In the genomic region with DNA sequence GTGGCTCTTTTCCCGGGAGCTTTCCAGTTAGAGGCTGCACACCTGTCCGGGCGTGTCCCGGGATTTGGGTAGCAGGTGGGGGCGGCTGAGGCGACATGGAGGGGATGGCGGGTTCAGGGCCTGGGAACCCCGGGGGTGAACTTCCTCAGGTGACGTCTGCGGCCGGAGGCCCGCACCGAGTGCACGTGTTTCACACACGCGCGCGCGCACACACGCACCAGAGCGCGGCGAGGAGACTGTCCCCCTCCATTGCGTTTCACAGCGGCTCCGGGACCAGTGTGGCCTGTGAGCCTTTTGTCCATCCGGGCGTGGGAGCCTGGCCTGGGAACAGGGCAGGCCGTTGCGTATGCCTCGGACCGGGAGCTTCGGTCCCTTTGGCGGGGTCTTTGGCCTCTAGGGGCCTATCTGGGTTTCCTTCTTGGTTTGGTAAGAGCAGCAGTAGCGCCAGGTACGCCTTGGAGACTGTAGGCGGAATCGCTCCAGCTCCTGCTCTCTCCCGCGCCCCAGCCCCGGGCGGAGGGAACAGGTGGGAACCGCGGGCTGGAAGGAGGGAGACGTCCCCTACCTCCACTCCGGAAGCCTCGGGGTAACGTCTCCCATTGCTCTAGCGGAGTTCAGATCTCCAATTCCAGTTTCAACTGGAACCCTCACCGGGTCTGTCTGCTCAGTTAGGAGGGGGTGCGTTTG, we compare ENCODE assay signal across 18 cellular contexts.
A peak's percentile ranks its signal among the peaks of the same experiment; 100 is the strongest.
DNase-seq lines count a peak whose midpoint lies in the region; ATAC-seq, FAIRE-seq and TF ChIP-seq lines count a peak whose summit lies in the region.
"Had no signal": no experiment of that assay in that cellular context is flagged by ENCODE, and none has a peak within 500 bp of the region (broad histone marks: within the 10 kb centered on the region; RNA-seq: fewer than 3 reads in every experiment).

No MANE protein-coding gene starts in this region.

- TF ChIP-seq POLR2A in H1 (IDR thresholded peaks at IDR 0.05; ENCODE audit: control extremely low read depth in 1 of 2, low read depth in 2 of 2, low read length in 2 of 2): no peak

- no peaks in the 10 kb centered on the region for H3K79me2 ChIP-seq in H1 (ENCODE audit: control insufficient read depth in 1 of 2, insufficient read depth in 2 of 2, low read length in 2 of 2)

- H3K4me1 ChIP-seq in H1 (replicated peaks in 1 of 4; ENCODE audit: control insufficient read depth in 3 of 4, insufficient read depth in 4 of 4, low read length in 3 of 4): peaks cover 11 to 44% (median 29%) of the 10 kb centered on the region in 4 experiments
- H3K4me1 ChIP-seq in HAP-1: peaks cover 8% of the 10 kb centered on the region

- H3K36me3 ChIP-seq in H1 (ENCODE audit: control insufficient read depth in 2 of 4, insufficient read depth in 4 of 4, low read length in 3 of 4) (no peaks in the 10 kb centered on the region), HAP-1 (replicated peaks) (no peaks in the 10 kb centered on the region)
- H3K36me3 ChIP-seq: heart left ventricle, ovary had no signal

- H2BK120ac ChIP-seq in H1 (replicated peaks; ENCODE audit: low read depth, low read length): no peak overlapping the region

- no peaks in the 10 kb centered on the region for H3K36me3 Mint-ChIP-seq in progenitor cell of endocrine pancreas (ENCODE audit: insufficient read depth)
- H3K36me3 Mint-ChIP-seq in activated naive CD4-positive, alpha-beta T cell treated with anti-CD3 and anti-CD28 coated beads for 36 hours (ENCODE audit: low read depth): no peaks in the 10 kb centered on the region

- no peak overlapping the region for H3K4ac ChIP-seq in H1 (replicated peaks; ENCODE audit: insufficient read length, low read depth, low read length)

- TF ChIP-seq RAD21 in H1 (IDR thresholded peaks at IDR 0.05 in 1 of 2, conservative IDR thresholded peaks at IDR 0.05 in 1 of 2; ENCODE audit: low read depth in 2 of 2, low read length in 2 of 2): peak; percentile 42 to 56

- H3K27ac Mint-ChIP-seq in progenitor cell of endocrine pancreas: peak overlapping the region; percentile 83
- no peak overlapping the region for H3K27ac Mint-ChIP-seq in activated naive CD4-positive, alpha-beta T cell treated with anti-CD3 and anti-CD28 coated beads for 36 hours
- H3K27ac Mint-ChIP-seq: activated naive CD4-positive, alpha-beta T cell treated with anti-CD3 and anti-CD28 coated beads, Interleukin-2, amount 50 U/mL, for 24 hours had no signal

- no peak overlapping the region; the same call in 1 of the 2 replicates for H3K18ac ChIP-seq in H1 (ENCODE audit: extremely low read depth, low read length)

- H3K4me1 Mint-ChIP-seq in progenitor cell of endocrine pancreas (ENCODE audit: low read depth): peaks cover 61% of the 10 kb centered on the region
- peaks cover 24% of the 10 kb centered on the region for H3K4me1 Mint-ChIP-seq in activated naive CD4-positive, alpha-beta T cell treated with anti-CD3 and anti-CD28 coated beads for 36 hours (ENCODE audit: low read depth)

- in situ Hi-C loops in HAP-1 (cut with MboI; ENCODE audit: low sequenced_read_pairs): loop anchor here (10.0 to 25.0 kb wide), 2 partner anchors 224 to 1007 kb away; partner anchors contain the start of gene MEIS2

- no peak overlapping the region for H3K23ac ChIP-seq in H1 (ENCODE audit: insufficient read length)

- no peak for ATAC-seq in HG03442 (IDR thresholded peaks at IDR 0.05; ENCODE audit: unreplicated experiment)
- ATAC-seq in HG03457 (IDR thresholded peaks at IDR 0.05; ENCODE audit: unreplicated experiment): no peak
- ATAC-seq: heart left ventricle had no signal

- peak overlapping the region; percentile 33 to 62 (median 54); a peak in 7 of 8 replicates for H3K4me3 ChIP-seq in H1 (ENCODE audit: extremely low read depth in 1 of 4, insufficient read depth in 2 of 4, low read depth in 3 of 4, low read length in 4 of 4)
- H3K4me3 ChIP-seq in HAP-1: no peak overlapping the region
- H3K4me3 ChIP-seq: ovary had no signal

- H4K91ac ChIP-seq in H1 (replicated peaks; ENCODE audit: insufficient read length, low read length): no peak overlapping the region

- H3K9me3 Mint-ChIP-seq in progenitor cell of endocrine pancreas (ENCODE audit: low read depth): no peaks in the 10 kb centered on the region
- H3K9me3 Mint-ChIP-seq in activated naive CD4-positive, alpha-beta T cell treated with anti-CD3 and anti-CD28 coated beads for 36 hours: no peaks in the 10 kb centered on the region
- H3K9me3 Mint-ChIP-seq: activated naive CD4-positive, alpha-beta T cell treated with anti-CD3 and anti-CD28 coated beads, Interleukin-2, amount 50 U/mL, for 24 hours had no signal

- no peak overlapping the region for H3K9ac ChIP-seq in H1 (replicated peaks in 1 of 4; ENCODE audit: extremely low read depth in 1 of 4, low read depth in 3 of 4, low read length in 3 of 4)

- no peak overlapping the region for H2BK20ac ChIP-seq in H1 (ENCODE audit: low read length)

- no peak overlapping the region for H3K56ac ChIP-seq in H1 (replicated peaks; ENCODE audit: insufficient read length, low read depth, low read length)

- TF ChIP-seq CTCF in H1 (IDR thresholded peaks at IDR 0.05; ENCODE audit: control extremely low read depth in 1 of 3, insufficient read depth in 1 of 3, low read depth in 1 of 3, low read length in 3 of 3): peak; percentile 8 to 63 (median 31)
- TF ChIP-seq CTCF in progenitor cell of endocrine pancreas (IDR thresholded peaks at IDR 0.05; ENCODE audit: unreplicated experiment): peak; percentile 32

- H3K79me1 ChIP-seq in H1 (ENCODE audit: low read depth, low read length): no peaks in the 10 kb centered on the region

- no peak overlapping the region for H3K14ac ChIP-seq in H1 (ENCODE audit: insufficient read length)

- no peak for TF ChIP-seq EP300 in H1 (IDR thresholded peaks at IDR 0.05; ENCODE audit: borderline replicate concordance in 1 of 2, low read depth in 2 of 2, low read length in 2 of 2)

- H3K4me2 ChIP-seq in H1 (ENCODE audit: insufficient read depth in 1 of 2, low read depth in 2 of 2, low read length in 2 of 2): peak overlapping the region; percentile 86 to 92

- peaks cover 36% of the 10 kb centered on the region for H3K27me3 Mint-ChIP-seq in progenitor cell of endocrine pancreas
- peaks cover 88% of the 10 kb centered on the region for H3K27me3 Mint-ChIP-seq in activated naive CD4-positive, alpha-beta T cell treated with anti-CD3 and anti-CD28 coated beads for 36 hours (ENCODE audit: low read depth)

- no peaks in the 10 kb centered on the region for H3K9me3 ChIP-seq in H1 (ENCODE audit: insufficient read depth in 2 of 2, low read depth in 1 of 2, low read length in 1 of 2)
- no peaks in the 10 kb centered on the region for H3K9me3 ChIP-seq in HAP-1
- H3K9me3 ChIP-seq: heart left ventricle, ovary had no signal

- WGBS in H1 (ENCODE audit: extremely low coverage in 1 of 2, insufficient coverage in 1 of 2, insufficient read length in 1 of 2, insufficient replicate concordance in 2 of 2, low coverage in 1 of 2, low lambda C conversion rate in 2 of 2, missing lambda C conversion rate in 1 of 2), 2 experiments: 0% methylated on average over 49 of the region's 51 CpGs; no CpG with 5 or more reads in 1 of the 2 experiments

- intact Hi-C loops in activated naive CD4-positive, alpha-beta T cell treated with anti-CD3 and anti-CD28 coated beads for 36 hours (cut with micrococcal nuclease): loop anchor here (10.0 kb wide), 3 partner anchors 306 to 1366 kb away; partner anchors contain the start of gene CDIN1

- no peak overlapping the region for H2BK12ac ChIP-seq in H1 (ENCODE audit: low read depth, low read length)

- no peak overlapping the region for H4K5ac ChIP-seq in H1 (ENCODE audit: insufficient read length, low read depth, low read length)

- POLR2A ChIA-PET in H1 (lab: Charles Lee; ENCODE audit: partially characterized antibody): interaction anchor here (0.6 to 2.8 kb wide), 6 partner anchors 11 to 230 kb away, joined by 3 to 12 read pairs (median 4); no protein-coding TSS in a partner anchor

- H4K8ac ChIP-seq in H1 (ENCODE audit: extremely low read depth, insufficient read depth, low read length): peak overlapping the region; percentile 19

- FAIRE-seq in H1 (lab: Jason Lieb, UNC): no peak

- CTCF ChIA-PET in H1 (lab: Charles Lee; ENCODE audit: partially characterized antibody): interaction anchor here (0.6 to 9.3 kb wide), 5 partner anchors 177 to 379 kb away, joined by 4 to 130 read pairs (median 4); partner anchors contain the start of gene MEIS2
- CTCF ChIA-PET in activated naive CD4-positive, alpha-beta T cell treated with anti-CD3 and anti-CD28 coated beads for 36 hours (lab: Charles Lee): no interaction called here

- H2AK5ac ChIP-seq in H1 (ENCODE audit: low read depth, low read length): no peak overlapping the region

- peaks cover 56 to 85% (median 72%) of the 10 kb centered on the region in 4 experiments for H3K27me3 ChIP-seq in H1 (replicated peaks in 1 of 4; ENCODE audit: control insufficient read depth in 3 of 4, extremely low read depth in 1 of 4, insufficient read depth in 3 of 4, low read length in 3 of 4)
- peaks cover 2% of the 10 kb centered on the region; the same call in 1 of the 2 replicates for H3K27me3 ChIP-seq in HAP-1 (ENCODE audit: low read depth)
- H3K27me3 ChIP-seq: ovary had no signal

- H4K20me1 ChIP-seq in H1 (replicated peaks in 1 of 2; ENCODE audit: control insufficient read depth in 1 of 2, insufficient read depth in 2 of 2, low read length in 2 of 2): peaks cover 0 to 6% of the 10 kb centered on the region in 2 experiments

- DNase-seq in NCI-H1417 (lab: John Stamatoyannopoulos, UW) (peak in 2 of 3 experiments; percentile 90 to 92), H1 (ENCODE audit: low read depth in 1 of 2, low spot score in 2 of 2) (peak in 1 of 2 experiments; percentile 74), iPS-NIHi7 (ENCODE audit: extremely low spot score) (peak; percentile 56), progenitor cell of endocrine pancreas (ENCODE audit: low spot score, unreplicated experiment) (peak; percentile 33), HAP-1 (ENCODE audit: low spot score in 2 of 2) (no peak)
- DNase-seq in activated naive CD4-positive, alpha-beta T cell treated with anti-CD3 and anti-CD28 coated beads for 36 hours: no peak
- DNase-seq: activated CD4-positive, alpha-beta T cell treated with anti-CD3 and anti-CD28 coated beads for 1 hour; activated CD8-positive, alpha-beta memory T cell treated with anti-CD3 and anti-CD28 coated beads, Interleukin-2, amount 50 U/mL, for 4 hours; NCI-H1092; NCI-H345; ovary; SHP77; T-helper 2 cell had no signal

- H3K23me2 ChIP-seq in H1 (ENCODE audit: low read depth, low read length): peaks cover 14% of the 10 kb centered on the region

- peak overlapping the region; percentile 65 for H3K4me3 Mint-ChIP-seq in progenitor cell of endocrine pancreas (ENCODE audit: low read depth)
- no peak overlapping the region for H3K4me3 Mint-ChIP-seq in activated naive CD4-positive, alpha-beta T cell treated with anti-CD3 and anti-CD28 coated beads for 36 hours
- H3K4me3 Mint-ChIP-seq: activated naive CD4-positive, alpha-beta T cell treated with anti-CD3 and anti-CD28 coated beads, Interleukin-2, amount 50 U/mL, for 24 hours had no signal

- no peak overlapping the region for H3K27ac ChIP-seq in H1 (ENCODE audit: low read depth, low read length)
- H3K27ac ChIP-seq: C4-2B, heart left ventricle, ovary had no signal

- no peak overlapping the region for H2BK5ac ChIP-seq in H1 (ENCODE audit: low read depth, low read length)

- peak overlapping the region; percentile 6; the same call in 1 of the 2 replicates for H2AFZ ChIP-seq in H1 (ENCODE audit: low read length)

- no peak overlapping the region for H2BK15ac ChIP-seq in H1 (ENCODE audit: low read length)

Comparison
In these comparisons a context has a peak if more than half of its experiments do, and no peak if none do; other contexts are left out.
1. DNase-seq: peak in NCI-H1417 (2 of 3), iPS-NIHi7 (single experiment) and progenitor cell of endocrine pancreas (single experiment); none in activated naive CD4-positive, alpha-beta T cell treated with anti-CD3 and anti-CD28 coated beads for 36 hours (single experiment) and HAP-1 (0 of 2).